In the genomic region with DNA sequence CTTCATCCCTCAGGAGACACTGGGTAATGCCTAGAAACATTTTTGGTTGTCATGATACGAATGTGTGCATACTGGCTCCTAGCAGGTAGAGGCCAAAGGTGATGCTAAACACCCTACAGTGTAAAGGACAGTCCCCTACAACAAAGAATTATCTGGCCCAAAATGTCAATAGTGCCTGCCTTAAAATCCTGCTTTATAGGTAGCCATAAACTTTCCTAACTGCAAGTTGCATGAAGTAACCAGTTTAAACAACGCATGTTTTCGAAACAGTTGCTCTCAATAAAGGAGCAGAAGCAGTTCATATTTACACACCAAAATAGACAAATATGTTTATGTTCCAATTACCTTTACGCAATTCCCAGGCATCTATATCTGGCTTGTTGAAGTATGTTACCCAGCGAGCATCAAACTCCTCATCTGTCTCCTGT, we compare ENCODE assay signal across 17 cellular contexts. TPM values are rescaled to one million over a fixed set of nuclear protein-coding genes. Genes with fewer than 3 reads are reported as not detected.
A peak's percentile ranks its signal among the peaks of the same experiment; 100 is the strongest.
DNase-seq lines count a peak whose midpoint lies in the region; FAIRE-seq and TF ChIP-seq lines count a peak whose summit lies in the region.
"Had no signal": no experiment of that assay in that cellular context is flagged by ENCODE, and none has a peak within 500 bp of the region (broad histone marks: within the 10 kb centered on the region; RNA-seq: fewer than 3 reads in every experiment).

No MANE protein-coding gene starts in this region.

- H3K9me3 ChIP-seq in transverse colon, result no peaks in the 10 kb centered on the region

- peak; percentile 62 for FAIRE-seq in colon (lab: Jason Lieb, UNC)

- H3K27me3 ChIP-seq in transverse colon, result no peaks in the 10 kb centered on the region

- no peak for TF ChIP-seq EP300 in transverse colon (IDR thresholded peaks at IDR 0.05; ENCODE audit: low read depth)

- TF ChIP-seq POLR2A in transverse colon (IDR thresholded peaks at IDR 0.05), result no peak

- TF ChIP-seq CTCF in transverse colon (IDR thresholded peaks at IDR 0.05), result no peak

- in situ Hi-C loops in transverse colon (cut with MboI; ENCODE audit: low pct_ligation_motif_present in 1 of 4, low pct_unique_long_range_greater_than_20kb in 1 of 4, low sequenced_read_pairs in 3 of 4), result loop anchor here in 2 of 4 donors (25.0 kb wide), 1 partner anchor 291 kb away; no protein-coding TSS in a partner anchor

- H3K4me1 ChIP-seq in transverse colon, result peaks cover 5 to 48% (median 29%) of the 10 kb centered on the region in 4 donors

- H3K36me3 ChIP-seq in transverse colon, result peaks cover 0 to 40% (median 15%) of the 10 kb centered on the region in 4 donors

- no peak overlapping the region for H3K4me3 ChIP-seq in transverse colon
- H3K4me3 ChIP-seq: SK-N-MC had no signal

- 37 to 57% methylated on average over 4 to 5 of the region's 5 CpGs for WGBS in transverse colon (ENCODE audit: low coverage in 1 of 2), 2 donors

- peak; percentile 53 for DNase-seq in HuH-7.5 (ENCODE audit: low spot score)
- no peak for DNase-seq in transverse colon
- DNase-seq in NK-92 (lab: John Stamatoyannopoulos, UW; ENCODE audit: unreplicated experiment), result no peak
- DNase-seq in occipital lobe (lab: John Stamatoyannopoulos, UW), result no peak
- DNase-seq: ACHN; C1 segment of cervical spinal cord; CD8-positive, alpha-beta memory T cell; DND-41; H9; NCI-H1105 treated with DMSO at 0.1 percent for 48 hours; NCI-H1694; NCI-H510A; NCI-H748 treated with DMSO at 0.1 percent for 48 hours; SHP77 had no signal

- intact Hi-C loops in transverse colon (cut with DNase I; ENCODE audit: low total_unique reads), result no loop called here

- H3K27ac ChIP-seq in transverse colon, result peak overlapping the region in 3 of 4 donors; percentile 16 to 70 (median 63)
- H3K27ac ChIP-seq: HL-60, SK-N-MC had no signal

RNA-seq across cellular contexts. Expression of gene COX5A, which starts 9.1 kb away (rescaled TPM):
- 100 to 1,000 TPM; 135 to 437 (median 219) TPM for total RNA-seq in transverse colon
- 43.8 TPM for total RNA-seq in occipital lobe

RNA-seq across cellular contexts. Expression of gene FAM219B, which starts 22.1 kb away (rescaled TPM):
- total RNA-seq in transverse colon (100 to 1,000 TPM in 1 of 4 donors, 10 to 100 TPM in 3; 62.8 to 428 (median 68.7) TPM), occipital lobe (64.6 TPM)

RNA-seq across cellular contexts. Expression of gene RPP25, which starts 27.8 kb away (rescaled TPM):
- total RNA-seq in transverse colon, result 10 to 100 TPM; 10.1 to 28.4 (median 16.5) TPM
- 6.4 TPM for total RNA-seq in occipital lobe

RNA-seq across cellular contexts. Expression of gene MPI, which starts 38.9 kb away (rescaled TPM):
- total RNA-seq in transverse colon, result 100 to 1,000 TPM in 2 of 4 donors, 10 to 100 TPM in 2; 63.1 to 176 (median 98.4) TPM
- 37.9 TPM for total RNA-seq in occipital lobe

RNA-seq across cellular contexts. Expression of gene SCAMP2, which starts 55.6 kb away (rescaled TPM):
- 100 to 1,000 TPM; 154 to 234 (median 193) TPM for total RNA-seq in transverse colon
- 8.0 TPM for total RNA-seq in occipital lobe
